2 cellular contexts compared by ENCODE assay signal in genomic region chr12:49091836-49092085, GRCh38.
TF ChIP-seq lines count a peak whose summit lies in the region.

No MANE protein-coding gene starts in this region.

TF ChIP-seq in SK-N-SH, 30 proteins besides CTCF, POLR2A, EP300 and RAD21 (continued from another document):
- no peak for TF ChIP-seq USF2 (IDR thresholded peaks at IDR 0.05; ENCODE audit: borderline replicate concordance, low read depth, low read length)
- TF ChIP-seq SIN3A (IDR thresholded peaks at IDR 0.05; ENCODE audit: borderline replicate concordance, low read depth, low read length) = no peak
- TF ChIP-seq PBX3 (IDR thresholded peaks at IDR 0.05) = no peak

TF ChIP-seq in SK-N-SH treated with all-trans-retinoic acid at 6 μM for 48 hours, 23 proteins besides CTCF, POLR2A, EP300 and RAD21 (continued from another document):
- TF ChIP-seq ZNF565 (CRISPR knock-in tag; conservative IDR thresholded peaks at IDR 0.05; ENCODE audit: low read depth) = no peak
- TF ChIP-seq ZFP3 (CRISPR knock-in tag; IDR thresholded peaks at IDR 0.05) = no peak
- TF ChIP-seq ARNTL (CRISPR knock-in tag; IDR thresholded peaks at IDR 0.05; ENCODE audit: borderline replicate concordance, low read depth) = no peak
- TF ChIP-seq ZFP30 (CRISPR knock-in tag; IDR thresholded peaks at IDR 0.05) = no peak
- no peak for TF ChIP-seq TCF4 (CRISPR knock-in tag; IDR thresholded peaks at IDR 0.05; ENCODE audit: borderline replicate concordance)
- no peak for TF ChIP-seq CSDC2 (CRISPR knock-in tag; IDR thresholded peaks at IDR 0.05)
- no peak for TF ChIP-seq TOX (CRISPR knock-in tag; IDR thresholded peaks at IDR 0.05; ENCODE audit: borderline replicate concordance)
- TF ChIP-seq ESRRG (CRISPR knock-in tag; IDR thresholded peaks at IDR 0.05) = no peak
